In the genomic region with DNA sequence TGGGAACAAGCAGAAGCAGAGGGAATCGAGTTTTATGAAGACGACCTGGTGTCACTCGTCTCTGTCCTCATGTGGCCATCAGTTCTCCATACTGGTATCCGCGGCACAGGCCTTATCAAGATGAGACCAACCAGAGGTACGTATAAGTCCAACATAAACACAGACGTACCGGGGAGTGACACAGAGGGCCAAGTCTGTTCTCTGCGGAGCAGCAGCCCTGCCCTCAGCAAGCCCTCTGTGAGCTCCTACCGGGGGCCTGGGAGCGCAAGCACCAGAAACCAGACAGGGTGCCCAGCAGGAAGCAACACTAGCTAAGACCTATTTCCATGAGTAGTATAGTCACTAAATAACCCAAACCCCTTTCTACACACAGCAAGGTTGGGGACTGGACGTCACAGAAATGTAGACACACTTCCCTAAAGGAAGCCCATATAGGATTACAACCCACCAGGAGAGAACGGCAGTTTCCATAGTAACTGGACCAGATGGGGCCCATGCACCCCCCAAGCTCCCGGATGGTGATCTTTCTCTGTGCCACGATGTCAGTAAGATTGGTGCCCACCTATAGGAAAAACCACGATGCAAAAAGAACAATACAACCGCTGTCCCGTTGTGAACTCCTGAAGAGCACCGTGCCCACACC, we compare ENCODE assay signal across 8 cellular contexts.
DNase-seq lines count a peak whose midpoint lies in the region; ATAC-seq and TF ChIP-seq lines count a peak whose summit lies in the region.

No MANE protein-coding gene starts in this region.

- H3K4me1 ChIP-seq in stomach smooth muscle (ENCODE audit: control insufficient read depth, insufficient read depth, low read length): peaks cover 26% of the 10 kb centered on the region

- peaks cover 24% of the 10 kb centered on the region for H3K36me3 Mint-ChIP-seq in T-helper 1 cell treated with Interleukin-12 subunit alpha and Interleukin-12 subunit beta and Interleukin-4 antibody, amounts not matched to agents 30 μg/mL and 1 μg/mL, for 36 hours (ENCODE audit: low read depth)

- peak overlapping the region; percentile 97 for H3K4me3 ChIP-seq in WERI-Rb-1 (ENCODE audit: low read depth, low read length)
- peak overlapping the region; percentile 87 for H3K4me3 ChIP-seq in iPS-11a (ENCODE audit: low read depth, low read length)
- H3K4me3 ChIP-seq in stomach smooth muscle (ENCODE audit: low read length in 2 of 2): peak overlapping the region; percentile 82 to 92

- TF ChIP-seq CTCF in WERI-Rb-1 (IDR thresholded peaks at IDR 0.05; ENCODE audit: low read depth, low read length): no peak

- peaks cover 21% of the 10 kb centered on the region for H3K4me1 Mint-ChIP-seq in T-helper 1 cell treated with Interleukin-12 subunit alpha and Interleukin-12 subunit beta and Interleukin-4 antibody, amounts not matched to agents 30 μg/mL and 1 μg/mL, for 36 hours (ENCODE audit: low read depth)

- no peaks in the 10 kb centered on the region for H3K9me3 ChIP-seq in WERI-Rb-1 (ENCODE audit: severe bottlenecking)
- H3K9me3 ChIP-seq in stomach smooth muscle (ENCODE audit: control insufficient read depth in 2 of 2, low read length in 2 of 2): no peaks in the 10 kb centered on the region

- no peaks in the 10 kb centered on the region for H3K27me3 ChIP-seq in WERI-Rb-1 (ENCODE audit: insufficient read depth, low read depth, severe bottlenecking)
- H3K27me3 ChIP-seq in stomach smooth muscle (ENCODE audit: control insufficient read depth in 1 of 2, insufficient read depth in 2 of 2, low read length in 2 of 2): no peaks in the 10 kb centered on the region

- peak overlapping the region; percentile 82 to 83 for H3K9ac ChIP-seq in stomach smooth muscle (ENCODE audit: low read length in 2 of 2)

- DNase-seq in T-helper 1 cell (no peak), WERI-Rb-1 (no peak), UCSD-AML1 (lab: John Stamatoyannopoulos, UW; ENCODE audit: unreplicated experiment) (no peak)
- DNase-seq in stimulated activated CD4-positive, alpha-beta T cell treated with anti-CD3 and anti-CD28 coated beads, Interleukin-4, amount 100 ng/mL, for 1 hour: no peak

- H3K27ac ChIP-seq in WERI-Rb-1 (peak overlapping the region; percentile 84), stomach smooth muscle (ENCODE audit: low read length) (no peak overlapping the region)

- H3K36me3 ChIP-seq in WERI-Rb-1 (peaks cover 55% of the 10 kb centered on the region), stomach smooth muscle (ENCODE audit: control insufficient read depth in 2 of 2, insufficient read depth in 2 of 2, low read length in 2 of 2) (peaks cover 5 to 14% of the 10 kb centered on the region in 2 donors)

- H3K27me3 Mint-ChIP-seq in T-helper 1 cell treated with Interleukin-12 subunit alpha and Interleukin-12 subunit beta and Interleukin-4 antibody, amounts not matched to agents 30 μg/mL and 1 μg/mL, for 36 hours (ENCODE audit: low read depth): no peaks in the 10 kb centered on the region

- ATAC-seq in GM21529 (IDR thresholded peaks at IDR 0.05; ENCODE audit: unreplicated experiment): no peak

- H3K27ac Mint-ChIP-seq in T-helper 1 cell treated with Interleukin-12 subunit alpha and Interleukin-12 subunit beta and Interleukin-4 antibody, amounts not matched to agents 30 μg/mL and 1 μg/mL, for 36 hours: peak overlapping the region; percentile 34

- H3K9me3 Mint-ChIP-seq in T-helper 1 cell treated with Interleukin-12 subunit alpha and Interleukin-12 subunit beta and Interleukin-4 antibody, amounts not matched to agents 30 μg/mL and 1 μg/mL, for 36 hours: no peaks in the 10 kb centered on the region

- H3K4me3 Mint-ChIP-seq in T-helper 1 cell treated with Interleukin-12 subunit alpha and Interleukin-12 subunit beta and Interleukin-4 antibody, amounts not matched to agents 30 μg/mL and 1 μg/mL, for 36 hours: peak overlapping the region; percentile 98
